Comparison of ENCODE assay signal across 11 cellular contexts in the genomic region with DNA sequence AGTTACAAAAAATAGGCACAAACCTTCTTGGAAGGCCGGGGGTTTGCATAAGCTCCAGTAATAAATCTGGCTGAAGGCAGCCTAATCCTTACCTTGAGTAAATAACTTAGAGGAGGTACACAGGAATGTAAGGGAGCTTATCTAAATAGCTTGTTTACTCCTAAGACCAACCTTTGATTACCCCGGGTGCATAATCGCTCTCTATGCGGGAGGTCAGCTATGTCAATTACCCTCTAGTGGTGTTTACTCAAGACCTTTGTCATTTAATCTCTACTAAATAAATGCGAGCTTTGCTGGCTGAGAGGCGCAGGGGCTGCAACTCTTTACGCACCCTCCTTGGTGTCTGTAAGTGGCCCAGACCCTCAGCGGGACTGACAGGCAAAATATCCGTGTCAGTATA.
"Had no signal": no experiment of that assay in that cellular context is flagged by ENCODE, and none has a peak within 500 bp of the region (broad histone marks: within the 10 kb centered on the region; RNA-seq: fewer than 3 reads in every experiment).

No MANE protein-coding gene starts in this region.

- DNase-seq: activated CD4-positive, alpha-beta memory T cell treated with anti-CD3 and anti-CD28 coated beads, Interleukin-2, amount 10 ng/mL, durations not matched to agents 7 days and 5 days; activated gamma-delta T cell treated with Interleukin-2 at 50 U/mL for 16 hours; activated naive CD8-positive, alpha-beta T cell treated with anti-CD3 and anti-CD28 coated beads for 36 hours; activated T-cell treated with anti-CD3 and anti-CD28 coated beads, Interleukin-2, amount 50 U/mL, for 48 hours; colonic mucosa; left colon; mammary epithelial cell; natural killer cell; nucleus accumbens; right lobe of liver; T-helper 9 cell had no signal
